In the genomic region with DNA sequence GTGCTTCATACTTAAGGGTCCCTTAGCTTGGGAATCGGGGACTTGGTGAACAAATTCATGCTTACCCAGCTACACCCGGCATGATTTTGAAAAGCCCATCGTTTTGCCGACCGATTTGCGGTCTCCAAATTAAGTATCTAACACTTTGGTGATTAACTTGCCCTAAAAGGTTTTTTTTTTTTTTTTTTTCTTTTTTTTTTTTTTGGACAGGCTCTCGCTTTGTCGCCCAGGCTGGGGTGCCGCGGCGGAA, we compare ENCODE assay signal across 1 cellular context.
TF ChIP-seq lines count a peak whose summit lies in the region.

No MANE protein-coding gene starts in this region.

TF ChIP-seq in HEK293, 187 proteins besides CTCF, POLR2A, EP300 and RAD21 (continued from another document):
- TF ChIP-seq ZNF692 (tag by site-specific recombination; IDR thresholded peaks at IDR 0.05) = no peak
- no peak for TF ChIP-seq ZNF510 (tag by site-specific recombination; IDR thresholded peaks at IDR 0.05; ENCODE audit: insufficient replicate concordance)
- no peak for TF ChIP-seq ZNF488 (tag by site-specific recombination; IDR thresholded peaks at IDR 0.05)
- no peak for TF ChIP-seq ZNF621 (tag by site-specific recombination; IDR thresholded peaks at IDR 0.05)
- no peak for TF ChIP-seq ZNF146 (tag by site-specific recombination; IDR thresholded peaks at IDR 0.05)
- no peak for TF ChIP-seq WT1 (tag by site-specific recombination; IDR thresholded peaks at IDR 0.05)
- TF ChIP-seq, protein P1, sequence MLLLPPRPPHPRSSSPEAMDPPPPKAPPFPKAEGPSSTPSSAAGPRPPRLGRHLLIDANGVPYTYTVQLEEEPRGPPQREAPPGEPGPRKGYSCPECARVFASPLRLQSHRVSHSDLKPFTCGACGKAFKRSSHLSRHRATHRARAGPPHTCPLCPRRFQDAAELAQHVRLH (tag by site-specific recombination; IDR thresholded peaks at IDR 0.05) = no peak
- TF ChIP-seq ZNF843 (tag by site-specific recombination; IDR thresholded peaks at IDR 0.05) = no peak
- 0 out of 2 replicates have a peak, but pooled peaks have one; percentile 9 for TF ChIP-seq SP3 (tag by site-specific recombination; IDR thresholded peaks at IDR 0.05)
- no peak for TF ChIP-seq KLF10 (tag by site-specific recombination; IDR thresholded peaks at IDR 0.05)
- TF ChIP-seq SETDB1 (IDR thresholded peaks at IDR 0.05; ENCODE audit: insufficient read length, low read length) = no peak
- no peak for TF ChIP-seq ZNF157 (tag by site-specific recombination; IDR thresholded peaks at IDR 0.05)
- TF ChIP-seq ZSCAN4 (tag by site-specific recombination; IDR thresholded peaks at IDR 0.05) = no peak
- no peak for TF ChIP-seq ZNF174 (tag by site-specific recombination; IDR thresholded peaks at IDR 0.05)
- no peak for TF ChIP-seq ZNF776 (tag by site-specific recombination; IDR thresholded peaks at IDR 0.05; ENCODE audit: borderline replicate concordance)
- no peak for TF ChIP-seq ZNF121 (tag by site-specific recombination; IDR thresholded peaks at IDR 0.05)
- no peak for TF ChIP-seq ZSCAN23 (tag by site-specific recombination; IDR thresholded peaks at IDR 0.05)
- TF ChIP-seq, protein P2, sequence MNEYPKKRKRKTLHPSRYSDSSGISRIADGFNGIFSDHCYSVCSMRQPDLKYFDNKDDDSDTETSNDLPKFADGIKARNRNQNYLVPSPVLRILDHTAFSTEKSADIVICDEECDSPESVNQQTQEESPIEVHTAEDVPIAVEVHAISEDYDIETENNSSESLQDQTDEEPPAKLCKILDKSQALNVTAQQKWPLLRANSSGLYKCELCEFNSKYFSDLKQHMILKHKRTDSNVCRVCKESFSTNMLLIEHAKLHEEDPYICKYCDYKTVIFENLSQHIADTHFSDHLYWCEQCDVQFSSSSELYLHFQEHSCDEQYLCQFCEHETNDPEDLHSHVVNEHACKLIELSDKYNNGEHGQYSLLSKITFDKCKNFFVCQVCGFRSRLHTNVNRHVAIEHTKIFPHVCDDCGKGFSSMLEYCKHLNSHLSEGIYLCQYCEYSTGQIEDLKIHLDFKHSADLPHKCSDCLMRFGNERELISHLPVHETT (tag by site-specific recombination; IDR thresholded peaks at IDR 0.05) = no peak
- TF ChIP-seq ZNF169 (tag by site-specific recombination; IDR thresholded peaks at IDR 0.05) = no peak
- no peak for TF ChIP-seq BCL6B (tag by site-specific recombination; IDR thresholded peaks at IDR 0.05)
- TF ChIP-seq ZFP3 (tag by site-specific recombination; IDR thresholded peaks at IDR 0.05; ENCODE audit: low read depth) = no peak
- TF ChIP-seq ZNF416 (tag by site-specific recombination; IDR thresholded peaks at IDR 0.05) = no peak
- TF ChIP-seq, protein P3, sequence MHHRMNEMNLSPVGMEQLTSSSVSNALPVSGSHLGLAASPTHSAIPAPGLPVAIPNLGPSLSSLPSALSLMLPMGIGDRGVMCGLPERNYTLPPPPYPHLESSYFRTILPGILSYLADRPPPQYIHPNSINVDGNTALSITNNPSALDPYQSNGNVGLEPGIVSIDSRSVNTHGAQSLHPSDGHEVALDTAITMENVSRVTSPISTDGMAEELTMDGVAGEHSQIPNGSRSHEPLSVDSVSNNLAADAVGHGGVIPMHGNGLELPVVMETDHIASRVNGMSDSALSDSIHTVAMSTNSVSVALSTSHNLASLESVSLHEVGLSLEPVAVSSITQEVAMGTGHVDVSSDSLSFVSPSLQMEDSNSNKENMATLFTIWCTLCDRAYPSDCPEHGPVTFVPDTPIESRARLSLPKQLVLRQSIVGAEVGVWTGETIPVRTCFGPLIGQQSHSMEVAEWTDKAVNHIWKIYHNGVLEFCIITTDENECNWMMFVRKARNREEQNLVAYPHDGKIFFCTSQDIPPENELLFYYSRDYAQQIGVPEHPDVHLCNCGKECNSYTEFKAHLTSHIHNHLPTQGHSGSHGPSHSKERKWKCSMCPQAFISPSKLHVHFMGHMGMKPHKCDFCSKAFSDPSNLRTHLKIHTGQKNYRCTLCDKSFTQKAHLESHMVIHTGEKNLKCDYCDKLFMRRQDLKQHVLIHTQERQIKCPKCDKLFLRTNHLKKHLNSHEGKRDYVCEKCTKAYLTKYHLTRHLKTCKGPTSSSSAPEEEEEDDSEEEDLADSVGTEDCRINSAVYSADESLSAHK (tag by site-specific recombination; IDR thresholded peaks at IDR 0.05) = no peak
- TF ChIP-seq TCF7L2 (IDR thresholded peaks at IDR 0.05; ENCODE audit: borderline replicate concordance, low read depth, low read length) = no peak
- TF ChIP-seq ZNF324 (tag by site-specific recombination; IDR thresholded peaks at IDR 0.05) = no peak
- no peak for TF ChIP-seq ZNF837 (tag by site-specific recombination; IDR thresholded peaks at IDR 0.05)
- TF ChIP-seq YY1 (tag by site-specific recombination; IDR thresholded peaks at IDR 0.05) = no peak
- no peak for TF ChIP-seq GLI2 (tag by site-specific recombination; IDR thresholded peaks at IDR 0.05; ENCODE audit: borderline replicate concordance, low read depth)
- no peak for TF ChIP-seq ZNF114 (tag by site-specific recombination; IDR thresholded peaks at IDR 0.05)
- TF ChIP-seq ZNF426 (tag by site-specific recombination; IDR thresholded peaks at IDR 0.05) = no peak
- TF ChIP-seq, protein P4, sequence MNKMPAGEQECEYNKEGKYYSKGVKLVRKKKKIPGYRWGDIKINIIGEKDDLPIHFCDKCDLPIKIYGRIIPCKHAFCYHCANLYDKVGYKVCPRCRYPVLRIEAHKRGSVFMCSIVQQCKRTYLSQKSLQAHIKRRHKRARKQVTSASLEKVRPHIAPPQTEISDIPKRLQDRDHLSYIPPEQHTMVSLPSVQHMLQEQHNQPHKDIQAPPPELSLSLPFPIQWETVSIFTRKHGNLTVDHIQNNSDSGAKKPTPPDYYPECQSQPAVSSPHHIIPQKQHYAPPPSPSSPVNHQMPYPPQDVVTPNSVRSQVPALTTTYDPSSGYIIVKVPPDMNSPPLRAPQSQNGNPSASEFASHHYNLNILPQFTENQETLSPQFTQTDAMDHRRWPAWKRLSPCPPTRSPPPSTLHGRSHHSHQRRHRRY (tag by site-specific recombination; IDR thresholded peaks at IDR 0.05) = no peak
- TF ChIP-seq GLIS2 (tag by site-specific recombination; IDR thresholded peaks at IDR 0.05) = no peak
- TF ChIP-seq, protein P5, sequence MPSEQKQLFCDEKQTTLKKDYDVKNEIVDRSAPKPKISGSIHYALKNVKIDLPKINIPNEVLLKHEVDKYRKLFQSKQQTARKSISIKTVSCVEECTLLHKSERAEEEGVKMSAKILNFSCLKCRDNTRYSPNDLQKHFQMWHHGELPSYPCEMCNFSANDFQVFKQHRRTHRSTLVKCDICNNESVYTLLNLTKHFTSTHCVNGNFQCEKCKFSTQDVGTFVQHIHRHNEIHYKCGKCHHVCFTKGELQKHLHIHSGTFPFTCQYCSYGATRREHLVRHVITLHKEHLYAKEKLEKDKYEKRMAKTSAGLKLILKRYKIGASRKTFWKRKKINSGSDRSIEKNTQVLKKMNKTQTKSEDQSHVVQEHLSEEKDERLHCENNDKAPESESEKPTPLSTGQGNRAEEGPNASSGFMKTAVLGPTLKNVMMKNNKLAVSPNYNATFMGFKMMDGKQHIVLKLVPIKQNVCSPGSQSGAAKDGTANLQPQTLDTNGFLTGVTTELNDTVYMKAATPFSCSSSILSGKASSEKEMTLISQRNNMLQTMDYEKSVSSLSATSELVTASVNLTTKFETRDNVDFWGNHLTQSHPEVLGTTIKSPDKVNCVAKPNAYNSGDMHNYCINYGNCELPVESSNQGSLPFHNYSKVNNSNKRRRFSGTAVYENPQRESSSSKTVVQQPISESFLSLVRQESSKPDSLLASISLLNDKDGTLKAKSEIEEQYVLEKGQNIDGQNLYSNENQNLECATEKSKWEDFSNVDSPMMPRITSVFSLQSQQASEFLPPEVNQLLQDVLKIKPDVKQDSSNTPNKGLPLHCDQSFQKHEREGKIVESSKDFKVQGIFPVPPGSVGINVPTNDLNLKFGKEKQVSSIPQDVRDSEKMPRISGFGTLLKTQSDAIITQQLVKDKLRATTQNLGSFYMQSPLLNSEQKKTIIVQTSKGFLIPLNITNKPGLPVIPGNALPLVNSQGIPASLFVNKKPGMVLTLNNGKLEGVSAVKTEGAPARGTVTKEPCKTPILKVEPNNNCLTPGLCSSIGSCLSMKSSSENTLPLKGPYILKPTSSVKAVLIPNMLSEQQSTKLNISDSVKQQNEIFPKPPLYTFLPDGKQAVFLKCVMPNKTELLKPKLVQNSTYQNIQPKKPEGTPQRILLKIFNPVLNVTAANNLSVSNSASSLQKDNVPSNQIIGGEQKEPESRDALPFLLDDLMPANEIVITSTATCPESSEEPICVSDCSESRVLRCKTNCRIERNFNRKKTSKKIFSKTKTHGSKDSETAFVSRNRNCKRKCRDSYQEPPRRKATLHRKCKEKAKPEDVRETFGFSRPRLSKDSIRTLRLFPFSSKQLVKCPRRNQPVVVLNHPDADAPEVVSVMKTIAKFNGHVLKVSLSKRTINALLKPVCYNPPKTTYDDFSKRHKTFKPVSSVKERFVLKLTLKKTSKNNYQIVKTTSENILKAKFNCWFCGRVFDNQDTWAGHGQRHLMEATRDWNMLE (tag by site-specific recombination; conservative IDR thresholded peaks at IDR 0.05; ENCODE audit: low read depth) = no peak
- TF ChIP-seq EGR2 (tag by site-specific recombination; IDR thresholded peaks at IDR 0.05; ENCODE audit: low read depth) = no peak
- no peak for TF ChIP-seq ZNF391 (tag by site-specific recombination; IDR thresholded peaks at IDR 0.05; ENCODE audit: borderline replicate concordance, low read depth)
- no peak for TF ChIP-seq ZNF654 (tag by site-specific recombination; IDR thresholded peaks at IDR 0.05; ENCODE audit: low read depth)
- TF ChIP-seq, protein P6, sequence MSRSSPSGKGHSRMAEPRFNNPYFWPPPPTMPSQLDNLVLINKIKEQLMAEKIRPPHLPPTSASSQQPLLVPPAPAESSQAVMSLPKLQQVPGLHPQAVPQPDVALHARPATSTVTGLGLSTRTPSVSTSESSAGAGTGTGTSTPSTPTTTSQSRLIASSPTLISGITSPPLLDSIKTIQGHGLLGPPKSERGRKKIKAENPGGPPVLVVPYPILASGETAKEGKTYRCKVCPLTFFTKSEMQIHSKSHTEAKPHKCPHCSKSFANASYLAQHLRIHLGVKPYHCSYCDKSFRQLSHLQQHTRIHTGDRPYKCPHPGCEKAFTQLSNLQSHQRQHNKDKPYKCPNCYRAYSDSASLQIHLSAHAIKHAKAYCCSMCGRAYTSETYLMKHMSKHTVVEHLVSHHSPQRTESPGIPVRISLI (tag by site-specific recombination; IDR thresholded peaks at IDR 0.05) = peak; percentile 92
- TF ChIP-seq ZNF658 (tag by site-specific recombination; IDR thresholded peaks at IDR 0.05) = no peak
- no peak for TF ChIP-seq ZNF239 (tag by site-specific recombination; IDR thresholded peaks at IDR 0.05)
- no peak for TF ChIP-seq ZNF449 (tag by site-specific recombination; IDR thresholded peaks at IDR 0.05)
- TF ChIP-seq ZNF624 (tag by site-specific recombination; IDR thresholded peaks at IDR 0.05) = no peak
- TF ChIP-seq ZNF677 (tag by site-specific recombination; IDR thresholded peaks at IDR 0.05) = no peak
